ENCODE assay signal across 17 cellular contexts in the genomic region with DNA sequence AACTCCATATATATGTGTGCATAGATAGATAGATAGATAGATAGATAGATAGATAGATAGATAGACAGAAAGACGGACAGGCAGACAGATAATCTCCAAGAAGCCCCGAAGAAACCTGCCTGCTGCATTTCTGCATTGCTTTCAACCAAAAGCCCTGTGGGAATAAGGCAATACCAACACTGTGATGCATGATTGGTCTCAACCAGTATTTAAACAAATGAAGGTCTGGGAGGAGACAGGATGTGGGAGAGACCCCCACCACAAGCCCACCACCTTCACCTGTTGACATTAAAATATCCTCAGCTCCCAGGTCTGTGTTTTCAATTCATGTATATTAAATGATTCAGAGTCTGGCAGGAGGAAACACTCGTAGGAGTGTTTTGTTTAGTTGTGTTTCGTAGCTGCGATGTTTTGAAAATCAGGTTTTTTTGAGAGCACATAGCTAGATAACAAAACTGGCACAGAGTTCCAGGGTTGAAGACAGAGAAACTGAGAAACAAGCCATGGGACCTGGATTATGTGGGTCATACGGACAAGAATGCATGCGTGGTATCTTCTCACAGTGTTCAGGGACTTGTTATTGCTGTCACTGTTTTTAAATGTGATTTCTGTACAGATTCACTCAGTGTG.
DNase-seq lines count a peak whose midpoint lies in the region; ATAC-seq, FAIRE-seq and TF ChIP-seq lines count a peak whose summit lies in the region.
"Had no signal": no experiment of that assay in that cellular context is flagged by ENCODE, and none has a peak within 500 bp of the region (broad histone marks: within the 10 kb centered on the region; RNA-seq: fewer than 3 reads in every experiment).

No MANE protein-coding gene starts in this region.

- POLR2A ChIA-PET in GM12878 (lab: Charles Lee), result no interaction called here
- POLR2A ChIA-PET in naive thymus-derived CD4-positive, alpha-beta T cell (lab: Charles Lee), result no interaction called here

- SMC1A ChIA-PET in GM12878 (lab: Charles Lee; ENCODE audit: uncharacterized antibody, unreplicated experiment), result interaction anchor here (0.9 to 2.6 kb wide), 6 partner anchors 7 to 202 kb away, joined by 3 to 6 read pairs (median 4); no protein-coding TSS in a partner anchor

- peak overlapping the region; percentile 64 for H3K4me2 ChIP-seq in GM12878 (ENCODE audit: control insufficient read depth, insufficient read depth)

- H2AFZ ChIP-seq in GM12878 (ENCODE audit: control insufficient read depth, low read depth, low read length), result peak overlapping the region; percentile 71
- H2AFZ ChIP-seq: parathyroid adenoma had no signal

- BruUV-seq in GM12878 (replicated peaks; lab: Mats Ljungman, UMichigan), result no TSS peak

- intact Hi-C loops in GM12878 (cut with micrococcal nuclease; ENCODE audit: unreplicated experiment) (no loop called here), Right ventricle myocardium superior (cut with DNase I) (no loop called here)
- intact Hi-C loops in naive thymus-derived CD4-positive, alpha-beta T cell (cut with micrococcal nuclease), result no loop called here

- no peak for TF ChIP-seq EP300 in GM12878 (IDR thresholded peaks at IDR 0.05; ENCODE audit: borderline replicate concordance in 1 of 2, control insufficient read depth in 1 of 2, low read depth in 2 of 2, low read length in 2 of 2)

- H3K4me1 ChIP-seq in CD4-positive, CD25-positive, alpha-beta regulatory T cell (ENCODE audit: control insufficient read depth, insufficient read depth, low read length, poor library complexity, severe bottlenecking), result no peaks in the 10 kb centered on the region
- peaks cover 4% of the 10 kb centered on the region for H3K4me1 ChIP-seq in GM12878 (ENCODE audit: control insufficient read depth, insufficient read depth, low read length)
- no peaks in the 10 kb centered on the region for H3K4me1 ChIP-seq in naive thymus-derived CD4-positive, alpha-beta T cell (ENCODE audit: control insufficient read depth in 2 of 2, insufficient read depth in 2 of 2, low read length in 2 of 2)
- H3K4me1 ChIP-seq: parathyroid adenoma had no signal

- H3K4me1 Mint-ChIP-seq in CD4-positive, CD25-positive, alpha-beta regulatory T cell, result peaks cover 0 to 11% (median 8%) of the 10 kb centered on the region in 4 donors
- peaks cover 11% of the 10 kb centered on the region for H3K4me1 Mint-ChIP-seq in memory B cell
- H3K4me1 Mint-ChIP-seq in naive thymus-derived CD4-positive, alpha-beta T cell, result no peaks in the 10 kb centered on the region

- 0 out of 2 replicates have a peak overlapping the region, but pooled peaks have one; percentile 20 for H3K9ac ChIP-seq in GM12878 (ENCODE audit: control insufficient read depth, insufficient read depth, low read length)
- H3K9ac ChIP-seq: parathyroid adenoma had no signal

- DNase-seq in CD4-positive, CD25-positive, alpha-beta regulatory T cell, result no peak
- DNase-seq in GM12878 (ENCODE audit: low read depth, low spot score) (no peak), memory B cell (ENCODE audit: low spot score in 2 of 2) (peak in 1 of 2 donors; percentile 4), Right ventricle myocardium superior (no peak), WERI-Rb-1 (no peak)
- DNase-seq in naive thymus-derived CD4-positive, alpha-beta T cell, result no peak
- DNase-seq: activated CD8-positive, alpha-beta memory T cell treated with anti-CD3 and anti-CD28 coated beads, Interleukin-2, amount 10 ng/mL, durations not matched to agents 7 days and 5 days; activated naive CD4-positive, alpha-beta T cell treated with Interleukin-2 at 50 U/mL for 16 hours; left cardiac atrium; MG63; NCI-H2029 had no signal

- no peaks in the 10 kb centered on the region for H3K27me3 ChIP-seq in CD4-positive, CD25-positive, alpha-beta regulatory T cell (ENCODE audit: control insufficient read depth, insufficient read depth, low read length)
- H3K27me3 ChIP-seq in GM12878 (replicated peaks in 1 of 2; ENCODE audit: control insufficient read depth in 2 of 2, insufficient read depth in 2 of 2, low read length in 1 of 2) (no peaks in the 10 kb centered on the region), WERI-Rb-1 (ENCODE audit: insufficient read depth, low read depth, severe bottlenecking) (no peaks in the 10 kb centered on the region)
- no peaks in the 10 kb centered on the region for H3K27me3 ChIP-seq in naive thymus-derived CD4-positive, alpha-beta T cell (ENCODE audit: control insufficient read depth in 2 of 2, insufficient read depth in 2 of 2, low read length in 2 of 2)
- H3K27me3 ChIP-seq: MG63 had no signal

- in situ Hi-C loops in GM12878 (cut with MboI), result no loop called here

- H3K36me3 Mint-ChIP-seq in CD4-positive, CD25-positive, alpha-beta regulatory T cell, result no peaks in the 10 kb centered on the region
- no peaks in the 10 kb centered on the region for H3K36me3 Mint-ChIP-seq in memory B cell
- no peaks in the 10 kb centered on the region for H3K36me3 Mint-ChIP-seq in naive thymus-derived CD4-positive, alpha-beta T cell

- no peaks in the 10 kb centered on the region for H4K20me1 ChIP-seq in GM12878 (ENCODE audit: control insufficient read depth, insufficient read depth)

- peak overlapping the region in 1 of 4 donors; percentile 53 for H3K4me3 Mint-ChIP-seq in CD4-positive, CD25-positive, alpha-beta regulatory T cell
- peak overlapping the region; percentile 41 for H3K4me3 Mint-ChIP-seq in memory B cell
- no peak overlapping the region for H3K4me3 Mint-ChIP-seq in naive thymus-derived CD4-positive, alpha-beta T cell
- H3K4me3 Mint-ChIP-seq: activated CD8-positive, alpha-beta memory T cell treated with anti-CD3 and anti-CD28 coated beads, Interleukin-2, amount 10 ng/mL, durations not matched to agents 7 days and 5 days; stimulated activated naive CD8-positive, alpha-beta T cell treated with anti-CD3 and anti-CD28 coated beads, Interleukin-15, Interleukin-2, amounts not matched to agents 100 ng/mL and 50 ng/mL, for 24 hours had no signal

- CTCF ChIA-PET in GM12878 (lab: Yijun Ruan, JAX), result no interaction called here
- CTCF ChIA-PET in naive thymus-derived CD4-positive, alpha-beta T cell (lab: Charles Lee), result no interaction called here

- no peak for TF ChIP-seq CTCF in GM12878 (IDR thresholded peaks at IDR 0.05 in 2 of 3, conservative IDR thresholded peaks at IDR 0.05 in 1 of 3; ENCODE audit: control insufficient read depth in 2 of 3, extremely low read depth in 1 of 3, insufficient read depth in 1 of 3, low read depth in 3 of 3, low read length in 3 of 3)
- no peak for TF ChIP-seq CTCF in WERI-Rb-1 (IDR thresholded peaks at IDR 0.05; ENCODE audit: low read depth, low read length)

- TF ChIP-seq POLR2A in GM12878 (IDR thresholded peaks at IDR 0.05; ENCODE audit: low read depth, low read length), result no peak

- 0% methylated on average over 7 of the region's 7 CpGs for WGBS in GM12878 (ENCODE audit: insufficient coverage, insufficient replicate concordance, low lambda C conversion rate, missing lambda C conversion rate)

- H3K9me3 Mint-ChIP-seq in CD4-positive, CD25-positive, alpha-beta regulatory T cell, result no peaks in the 10 kb centered on the region
- peaks cover 3% of the 10 kb centered on the region for H3K9me3 Mint-ChIP-seq in memory B cell
- peaks cover 0 to 6% (median 0%) of the 10 kb centered on the region in 11 donors for H3K9me3 Mint-ChIP-seq in naive thymus-derived CD4-positive, alpha-beta T cell
- H3K9me3 Mint-ChIP-seq: stimulated activated naive CD8-positive, alpha-beta T cell treated with anti-CD3 and anti-CD28 coated beads, Interleukin-15, Interleukin-2, amounts not matched to agents 100 ng/mL and 50 ng/mL, for 24 hours had no signal

- no peak for TF ChIP-seq RAD21 in GM12878 (IDR thresholded peaks at IDR 0.05; ENCODE audit: insufficient read depth, low read depth, low read length)

- no peaks in the 10 kb centered on the region for H3K79me2 ChIP-seq in GM12878 (ENCODE audit: control insufficient read depth, insufficient read depth, low read length)
- H3K79me2 ChIP-seq: parathyroid adenoma had no signal

- peak overlapping the region in 1 of 3 donors; percentile 34 for H3K27ac Mint-ChIP-seq in CD4-positive, CD25-positive, alpha-beta regulatory T cell
- H3K27ac Mint-ChIP-seq in memory B cell, result peak overlapping the region; percentile 49
- H3K27ac Mint-ChIP-seq in naive thymus-derived CD4-positive, alpha-beta T cell, result no peak overlapping the region
- H3K27ac Mint-ChIP-seq: activated CD8-positive, alpha-beta memory T cell treated with anti-CD3 and anti-CD28 coated beads, Interleukin-2, amount 10 ng/mL, durations not matched to agents 7 days and 5 days; stimulated activated naive CD8-positive, alpha-beta T cell treated with anti-CD3 and anti-CD28 coated beads, Interleukin-15, Interleukin-2, amounts not matched to agents 100 ng/mL and 50 ng/mL, for 24 hours had no signal

- RAD21 ChIA-PET in GM12878 (lab: Charles Lee; ENCODE audit: unreplicated experiment), result no interaction called here

- no peak overlapping the region for H3K27ac ChIP-seq in CD4-positive, CD25-positive, alpha-beta regulatory T cell (ENCODE audit: insufficient read depth, low read length, poor library complexity, severe bottlenecking)
- H3K27ac ChIP-seq in GM12878 (ENCODE audit: control insufficient read depth, insufficient read depth) (no peak overlapping the region), WERI-Rb-1 (no peak overlapping the region)
- H3K27ac ChIP-seq in naive thymus-derived CD4-positive, alpha-beta T cell (ENCODE audit: low read depth, low read length), result no peak overlapping the region
- H3K27ac ChIP-seq: parathyroid adenoma had no signal

- FAIRE-seq in GM12878 (lab: Jason Lieb, UNC), result no peak
- FAIRE-seq: HTR-8/SVneo, RCC 7860 had no signal

- H3K36me3 ChIP-seq in CD4-positive, CD25-positive, alpha-beta regulatory T cell (ENCODE audit: control insufficient read depth, insufficient read depth, low read length), result no peaks in the 10 kb centered on the region
- no peaks in the 10 kb centered on the region for H3K36me3 ChIP-seq in GM12878 (ENCODE audit: control insufficient read depth in 2 of 2, insufficient read depth in 2 of 2, low read length in 1 of 2)
- H3K36me3 ChIP-seq in naive thymus-derived CD4-positive, alpha-beta T cell (ENCODE audit: control insufficient read depth in 2 of 3, insufficient read depth in 3 of 3, low read length in 3 of 3), result no peaks in the 10 kb centered on the region
- H3K36me3 ChIP-seq in WERI-Rb-1, result no peaks in the 10 kb centered on the region
- H3K36me3 ChIP-seq: MG63 had no signal

- peak overlapping the region; percentile 39 for H3K4me3 ChIP-seq in CD4-positive, CD25-positive, alpha-beta regulatory T cell (ENCODE audit: low read depth, low read length)
- H3K4me3 ChIP-seq in GM12878, result no peak overlapping the region
- H3K4me3 ChIP-seq in naive thymus-derived CD4-positive, alpha-beta T cell (ENCODE audit: low read length), result no peak overlapping the region
- no peak overlapping the region for H3K4me3 ChIP-seq in WERI-Rb-1 (ENCODE audit: low read depth, low read length)
- H3K4me3 ChIP-seq: MG63 had no signal

- ATAC-seq in CD4-positive, CD25-positive, alpha-beta regulatory T cell (ENCODE audit: low read depth in 2 of 2), result no peak
- ATAC-seq in HG02884 (IDR thresholded peaks at IDR 0.05; ENCODE audit: unreplicated experiment) (peak; percentile 49), GM12878 (peak; percentile 39), memory B cell (ENCODE audit: low read depth) (peak; percentile 47), Right ventricle myocardium superior (ENCODE audit: poor library complexity) (no peak), GM19395 (IDR thresholded peaks at IDR 0.05; ENCODE audit: unreplicated experiment) (no peak)
- ATAC-seq in naive thymus-derived CD4-positive, alpha-beta T cell, result no peak
- ATAC-seq: activated CD8-positive, alpha-beta memory T cell treated with anti-CD3 and anti-CD28 coated beads, Interleukin-2, amount 10 ng/mL, durations not matched to agents 7 days and 5 days had no signal

- H3K27me3 Mint-ChIP-seq in CD4-positive, CD25-positive, alpha-beta regulatory T cell, result no peaks in the 10 kb centered on the region
- peaks cover 6% of the 10 kb centered on the region for H3K27me3 Mint-ChIP-seq in memory B cell
- peaks cover 0 to 2% (median 0%) of the 10 kb centered on the region in 5 donors for H3K27me3 Mint-ChIP-seq in naive thymus-derived CD4-positive, alpha-beta T cell
- H3K27me3 Mint-ChIP-seq: activated CD8-positive, alpha-beta memory T cell treated with anti-CD3 and anti-CD28 coated beads, Interleukin-2, amount 10 ng/mL, durations not matched to agents 7 days and 5 days; stimulated activated naive CD8-positive, alpha-beta T cell treated with anti-CD3 and anti-CD28 coated beads, Interleukin-15, Interleukin-2, amounts not matched to agents 100 ng/mL and 50 ng/mL, for 24 hours had no signal

- no peaks in the 10 kb centered on the region for H3K9me3 ChIP-seq in CD4-positive, CD25-positive, alpha-beta regulatory T cell (ENCODE audit: control insufficient read depth in 2 of 2, low read length in 2 of 2)
- no peaks in the 10 kb centered on the region; the same call in 2 of the 3 replicates for H3K9me3 ChIP-seq in GM12878 (replicated peaks; ENCODE audit: control insufficient read depth, insufficient read depth, low read length)
- H3K9me3 ChIP-seq in naive thymus-derived CD4-positive, alpha-beta T cell (ENCODE audit: control insufficient read depth in 2 of 3, low read length in 3 of 3), result no peaks in the 10 kb centered on the region
- no peaks in the 10 kb centered on the region for H3K9me3 ChIP-seq in WERI-Rb-1 (ENCODE audit: severe bottlenecking)

Comparison
In these comparisons a context has a peak if more than half of its experiments do, and no peak if none do; other contexts are left out.
1. ATAC-seq: peak in HG02884 (single experiment), GM12878 (single experiment) and memory B cell (single experiment); none in CD4-positive, CD25-positive, alpha-beta regulatory T cell (0 of 2), naive thymus-derived CD4-positive, alpha-beta T cell (single experiment), Right ventricle myocardium superior (single experiment) and GM19395 (single experiment).